ENCODE assay signal across 8 cellular contexts in the genomic region with DNA sequence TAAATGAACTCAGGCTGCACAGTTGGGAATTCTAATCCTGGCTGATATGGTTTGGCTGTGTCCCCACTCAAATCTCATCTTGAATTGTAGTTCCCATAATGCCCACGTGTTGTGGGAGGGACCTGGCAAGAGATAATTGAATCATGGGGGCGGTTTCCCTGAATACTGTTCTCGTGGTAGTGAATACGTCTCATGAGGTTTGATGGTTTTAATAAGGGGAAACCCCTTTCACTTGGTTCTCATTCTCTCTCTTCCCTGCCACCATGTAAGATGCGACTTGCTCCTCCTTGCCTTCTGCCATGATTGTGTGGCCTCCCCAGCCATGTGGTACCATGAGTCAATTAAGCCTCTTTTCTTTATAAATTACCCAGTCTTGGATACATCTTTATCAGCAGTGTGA.
DNase-seq lines count a peak whose midpoint lies in the region; TF ChIP-seq lines count a peak whose summit lies in the region.
"Not testable (repeated sequence)": the region's sequence is repeated elsewhere in the genome, so short reads cannot be mapped to it uniquely, and the experiment has no call there.

No MANE protein-coding gene starts in this region.

- not testable (repeated sequence) for H3K9me3 Mint-ChIP-seq in activated naive CD8-positive, alpha-beta T cell treated with anti-CD3 and anti-CD28 coated beads for 36 hours

- not testable (repeated sequence) for H4K20me1 ChIP-seq in osteoblast (ENCODE audit: insufficient read depth, low read length)

- not testable (repeated sequence) for H3K79me2 ChIP-seq in ACC112 (ENCODE audit: control insufficient read depth, insufficient read depth, low read length, unreplicated experiment); osteoblast (ENCODE audit: insufficient read depth, low read length)

- H3K4me1 ChIP-seq in ACC112 (ENCODE audit: control insufficient read depth, insufficient read depth, low read length, unreplicated experiment) = peaks cover 32% of the 10 kb centered on the region
- H3K4me1 ChIP-seq in osteoblast (ENCODE audit: insufficient read depth, low read length) = peaks cover 23% of the 10 kb centered on the region

- H2AFZ ChIP-seq in ACC112 (ENCODE audit: low read length, unreplicated experiment) = not testable (repeated sequence)
- H2AFZ ChIP-seq in osteoblast (ENCODE audit: low read length) = peak overlapping the region; percentile 13

- not testable (repeated sequence) for H3K4me3 ChIP-seq in ACC112 (ENCODE audit: low read depth, low read length); fibroblast of mammary gland (ENCODE audit: control insufficient read depth, low read depth, low read length); osteoblast (ENCODE audit: insufficient read depth, low read length)

- H3K27me3 Mint-ChIP-seq in activated naive CD8-positive, alpha-beta T cell treated with anti-CD3 and anti-CD28 coated beads for 36 hours = peaks cover 41% of the 10 kb centered on the region

- H3K27ac ChIP-seq in ACC112 (ENCODE audit: low read depth, low read length) (peak overlapping the region; percentile 78), osteoblast (ENCODE audit: low read depth, low read length) (peak overlapping the region; percentile 62)

- peak; percentile 0 for DNase-seq in NCI-H82 (lab: John Stamatoyannopoulos, UW)
- peak; percentile 35 for DNase-seq in activated CD4-positive, alpha-beta T cell treated with anti-CD3 and anti-CD28 coated beads for 48 hours
- DNase-seq in activated T-cell treated with anti-CD3 and anti-CD28 coated beads for 48 hours (ENCODE audit: low read depth) = peak; percentile 4
- DNase-seq in activated naive CD8-positive, alpha-beta T cell treated with anti-CD3 and anti-CD28 coated beads for 36 hours = peak; percentile 6
- DNase-seq in fibroblast of mammary gland (ENCODE audit: low read depth) = peak; percentile 26
- DNase-seq in osteoblast (ENCODE audit: insufficient read length, low spot score, missing footprints) = not testable (repeated sequence)
- DNase-seq in stimulated activated CD4-positive, alpha-beta T cell treated with anti-CD3 and anti-CD28 coated beads, Interleukin-2, amount 100 ng/mL, for 24 hours = peak; percentile 2 to 41

- not testable (repeated sequence) for H3K9me3 ChIP-seq in osteoblast (ENCODE audit: low read depth, low read length)

- not testable (repeated sequence) for H3K27me3 ChIP-seq in ACC112 (ENCODE audit: insufficient read depth, low read length); osteoblast (ENCODE audit: insufficient read depth, low read length)

- H3K4me2 ChIP-seq in osteoblast (ENCODE audit: insufficient read depth, low read length) = not testable (repeated sequence)

- not testable (repeated sequence) for H3K4me3 Mint-ChIP-seq in activated naive CD8-positive, alpha-beta T cell treated with anti-CD3 and anti-CD28 coated beads for 36 hours

- not testable (repeated sequence) for TF ChIP-seq CTCF in fibroblast of mammary gland (conservative IDR thresholded peaks at IDR 0.05; ENCODE audit: control insufficient read depth, insufficient read depth, low read depth, low read length); osteoblast (IDR thresholded peaks at IDR 0.05; ENCODE audit: extremely low read depth, low read depth, low read length)

- H3K27ac Mint-ChIP-seq in activated naive CD8-positive, alpha-beta T cell treated with anti-CD3 and anti-CD28 coated beads for 36 hours = not testable (repeated sequence)

- not testable (repeated sequence) for H3K4me1 Mint-ChIP-seq in activated naive CD8-positive, alpha-beta T cell treated with anti-CD3 and anti-CD28 coated beads for 36 hours

- not testable (repeated sequence) for H3K36me3 Mint-ChIP-seq in activated naive CD8-positive, alpha-beta T cell treated with anti-CD3 and anti-CD28 coated beads for 36 hours

- H3K36me3 ChIP-seq in ACC112 (ENCODE audit: insufficient read depth, low read length); osteoblast (ENCODE audit: insufficient read depth, low read length): not testable (repeated sequence)
